In the genomic region with DNA sequence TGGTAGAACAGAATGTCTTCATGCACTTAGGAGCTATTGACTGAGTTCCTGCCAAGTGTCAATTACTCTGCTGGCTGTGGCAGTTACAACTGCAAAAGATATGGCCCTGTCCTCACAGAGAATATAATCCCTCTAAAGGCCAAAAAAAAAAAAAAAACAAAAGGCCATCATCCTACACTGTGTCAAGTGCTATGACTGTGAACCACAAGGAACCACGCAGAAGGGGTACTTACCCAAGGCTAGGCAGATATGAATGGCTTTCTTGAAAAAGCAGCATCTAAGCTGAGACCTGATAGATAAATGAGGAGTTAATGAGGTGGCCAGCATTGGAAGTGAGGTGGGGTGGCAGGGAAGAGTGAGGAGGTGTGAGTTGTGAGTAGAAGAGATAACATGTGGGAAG, we compare ENCODE assay signal across 20 cellular contexts. TPM values are rescaled to one million over a fixed set of nuclear protein-coding genes. Genes with fewer than 3 reads are reported as not detected.
DNase-seq lines count a peak whose midpoint lies in the region; ATAC-seq, FAIRE-seq and TF ChIP-seq lines count a peak whose summit lies in the region.
"Had no signal": no experiment of that assay in that cellular context is flagged by ENCODE, and none has a peak within 500 bp of the region (broad histone marks: within the 10 kb centered on the region; RNA-seq: fewer than 3 reads in every experiment).

No MANE protein-coding gene starts in this region.

- H3K36me3 ChIP-seq in Loucy (ENCODE audit: insufficient read depth, low read length), result no peaks in the 10 kb centered on the region
- no peaks in the 10 kb centered on the region for H3K36me3 ChIP-seq in GM12878 (ENCODE audit: control insufficient read depth in 2 of 2, insufficient read depth in 2 of 2, low read length in 1 of 2)
- H3K36me3 ChIP-seq in CD4-positive, alpha-beta memory T cell (ENCODE audit: insufficient read depth, low read length), result no peaks in the 10 kb centered on the region
- H3K36me3 ChIP-seq: MG63 had no signal

- in situ Hi-C loops in GM12878 (cut with MboI), result no loop called here

- no peak overlapping the region for H3K4me3 ChIP-seq in Loucy (ENCODE audit: low read length, poor library complexity, severe bottlenecking)
- no peak overlapping the region for H3K4me3 ChIP-seq in GM12878
- H3K4me3 ChIP-seq in CD4-positive, alpha-beta memory T cell (ENCODE audit: low read length in 2 of 2), result no peak overlapping the region
- H3K4me3 ChIP-seq: MG63 had no signal

- H3K27ac Mint-ChIP-seq in activated T-cell treated with anti-CD3 and anti-CD28 coated beads, Interleukin-2, amount 50 U/mL, for 72 hours, result no peak overlapping the region
- no peak overlapping the region for H3K27ac Mint-ChIP-seq in CD4-positive, alpha-beta memory T cell
- H3K27ac Mint-ChIP-seq in WTC11, result no peak overlapping the region
- H3K27ac Mint-ChIP-seq: H9 had no signal

- TF ChIP-seq EP300 in GM12878 (IDR thresholded peaks at IDR 0.05; ENCODE audit: borderline replicate concordance in 1 of 2, control insufficient read depth in 1 of 2, low read depth in 2 of 2, low read length in 2 of 2), result no peak

- no peaks in the 10 kb centered on the region for H3K9me3 Mint-ChIP-seq in activated T-cell treated with anti-CD3 and anti-CD28 coated beads, Interleukin-2, amount 50 U/mL, for 72 hours
- H3K9me3 Mint-ChIP-seq in CD4-positive, alpha-beta memory T cell, result no peaks in the 10 kb centered on the region
- H3K9me3 Mint-ChIP-seq in WTC11, result no peaks in the 10 kb centered on the region
- H3K9me3 Mint-ChIP-seq: H9 had no signal

- peak overlapping the region in 1 of 2 donors; percentile 12 for H3K4me3 Mint-ChIP-seq in activated T-cell treated with anti-CD3 and anti-CD28 coated beads, Interleukin-2, amount 50 U/mL, for 72 hours
- H3K4me3 Mint-ChIP-seq in CD4-positive, alpha-beta memory T cell, result no peak overlapping the region
- no peak overlapping the region for H3K4me3 Mint-ChIP-seq in WTC11
- H3K4me3 Mint-ChIP-seq: H9 had no signal

- no TSS peak for BruUV-seq in GM12878 (replicated peaks; lab: Mats Ljungman, UMichigan)

- no peak overlapping the region for H3K9ac ChIP-seq in Loucy (ENCODE audit: low read depth, low read length, poor library complexity, severe bottlenecking)
- no peak overlapping the region for H3K9ac ChIP-seq in GM12878 (ENCODE audit: control insufficient read depth, insufficient read depth, low read length)

- intact Hi-C loops in GM12878 (cut with micrococcal nuclease; ENCODE audit: unreplicated experiment), result no loop called here
- intact Hi-C loops in CD4-positive, alpha-beta memory T cell (cut with micrococcal nuclease), result no loop called here

- H3K9me3 ChIP-seq in Loucy (ENCODE audit: insufficient read depth, low read depth, low read length) (no peaks in the 10 kb centered on the region), GM12878 (replicated peaks; ENCODE audit: control insufficient read depth, insufficient read depth, low read length) (no peaks in the 10 kb centered on the region; the same call in 2 of the 3 replicates)
- H3K9me3 ChIP-seq in CD4-positive, alpha-beta memory T cell (ENCODE audit: control insufficient read depth in 1 of 2, low read length in 2 of 2), result no peaks in the 10 kb centered on the region
- H3K9me3 ChIP-seq: MG63 had no signal

- H3K27ac ChIP-seq in GM12878 (ENCODE audit: control insufficient read depth, insufficient read depth), result no peak overlapping the region
- H3K27ac ChIP-seq in CD4-positive, alpha-beta memory T cell (ENCODE audit: low read depth, low read length), result no peak overlapping the region

- WGBS in GM12878 (ENCODE audit: insufficient coverage, insufficient replicate concordance, low lambda C conversion rate, missing lambda C conversion rate), result 50% methylated on average over 1 of the region's 1 CpG

- no peaks in the 10 kb centered on the region for H3K9me2 ChIP-seq in Loucy (replicated peaks; ENCODE audit: low read depth, low read length)

- no peaks in the 10 kb centered on the region for H3K36me3 Mint-ChIP-seq in activated T-cell treated with anti-CD3 and anti-CD28 coated beads, Interleukin-2, amount 50 U/mL, for 72 hours (ENCODE audit: insufficient read depth in 2 of 2)
- no peaks in the 10 kb centered on the region for H3K36me3 Mint-ChIP-seq in CD4-positive, alpha-beta memory T cell
- H3K36me3 Mint-ChIP-seq in WTC11, result no peaks in the 10 kb centered on the region

- no peak for TF ChIP-seq RAD21 in GM12878 (IDR thresholded peaks at IDR 0.05; ENCODE audit: insufficient read depth, low read depth, low read length)

- peaks cover 43% of the 10 kb centered on the region for H3K27me3 Mint-ChIP-seq in activated T-cell treated with anti-CD3 and anti-CD28 coated beads, Interleukin-2, amount 50 U/mL, for 72 hours (ENCODE audit: low read depth)
- peaks cover 1 to 3% of the 10 kb centered on the region in 2 donors for H3K27me3 Mint-ChIP-seq in CD4-positive, alpha-beta memory T cell
- no peaks in the 10 kb centered on the region for H3K27me3 Mint-ChIP-seq in WTC11 (ENCODE audit: low read depth)

- H3K27me3 ChIP-seq in Loucy (ENCODE audit: insufficient read depth, low read length, poor library complexity, severe bottlenecking) (no peaks in the 10 kb centered on the region), GM12878 (replicated peaks in 1 of 2; ENCODE audit: control insufficient read depth in 2 of 2, insufficient read depth in 2 of 2, low read length in 1 of 2) (no peaks in the 10 kb centered on the region)
- no peaks in the 10 kb centered on the region for H3K27me3 ChIP-seq in CD4-positive, alpha-beta memory T cell (ENCODE audit: insufficient read depth, low read length)
- H3K27me3 ChIP-seq: MG63 had no signal

- H3K79me2 ChIP-seq in Loucy (ENCODE audit: insufficient read depth, low read length) (no peaks in the 10 kb centered on the region), GM12878 (ENCODE audit: control insufficient read depth, insufficient read depth, low read length) (no peaks in the 10 kb centered on the region)

- peak in 1 of 2 donors; percentile 23 for DNase-seq in activated T-cell treated with anti-CD3 and anti-CD28 coated beads, Interleukin-2, amount 50 U/mL, for 72 hours
- DNase-seq in activated T-cell treated with anti-CD3 and anti-CD28 coated beads, Interleukin-2, amount 50 U/mL, for 1 hour, result no peak
- no peak for DNase-seq in GM12878 (ENCODE audit: low read depth, low spot score)
- DNase-seq in stimulated activated naive CD8-positive, alpha-beta T cell treated with anti-CD3 and anti-CD28 coated beads, Interleukin-15, Interleukin-2, amounts not matched to agents 100 U/mL and 50 U/mL, for 24 hours, result no peak
- DNase-seq in CD4-positive, alpha-beta memory T cell, result no peak
- no peak for DNase-seq in WTC11 (ENCODE audit: low spot score)
- DNase-seq: C1 segment of cervical spinal cord, DND-41, H9, MG63, NCI-H1048, NCI-H1436, NCI-H2029, NCI-H345, NCI-H524 treated with DMSO at 0.1 percent for 48 hours, SHP77 treated with DMSO at 0.1 percent for 48 hours had no signal

- CTCF ChIA-PET in GM12878 (lab: Yijun Ruan, JAX), result no interaction called here
- CTCF ChIA-PET in CD4-positive, alpha-beta memory T cell (lab: Charles Lee; ENCODE audit: partially characterized antibody), result no interaction called here
- CTCF ChIA-PET in WTC11 (lab: Charles Lee), result interaction anchor here (0.6 kb wide), 1 partner anchor 47 kb away, joined by 4 read pairs; no protein-coding TSS in a partner anchor

- H3K4me1 ChIP-seq in Loucy (ENCODE audit: insufficient read depth, low read length, poor library complexity, severe bottlenecking) (peaks cover 7% of the 10 kb centered on the region), GM12878 (ENCODE audit: control insufficient read depth, insufficient read depth, low read length) (no peaks in the 10 kb centered on the region)
- H3K4me1 ChIP-seq in CD4-positive, alpha-beta memory T cell (ENCODE audit: insufficient read depth, low read length), result no peaks in the 10 kb centered on the region

- SMC1A ChIA-PET in GM12878 (lab: Charles Lee; ENCODE audit: uncharacterized antibody, unreplicated experiment), result interaction anchor here (1.1 kb wide), 1 partner anchor 48 kb away, joined by 3 read pairs; no protein-coding TSS in a partner anchor

- RAD21 ChIA-PET in GM12878 (lab: Charles Lee; ENCODE audit: unreplicated experiment), result no interaction called here

- H3F3A ChIP-seq in Loucy (ENCODE audit: low read depth), result no peaks in the 10 kb centered on the region

- FAIRE-seq in GM12878 (lab: Jason Lieb, UNC), result no peak

- no peak for TF ChIP-seq POLR2A in GM12878 (IDR thresholded peaks at IDR 0.05; ENCODE audit: low read depth, low read length)

- no peaks in the 10 kb centered on the region for H4K20me1 ChIP-seq in Loucy (ENCODE audit: insufficient read depth, low read length, poor library complexity, severe bottlenecking)
- H4K20me1 ChIP-seq in GM12878 (ENCODE audit: control insufficient read depth, insufficient read depth), result no peaks in the 10 kb centered on the region

- H3K4me2 ChIP-seq in Loucy (ENCODE audit: low read depth, low read length, poor library complexity, severe bottlenecking), result no peak overlapping the region
- no peak overlapping the region for H3K4me2 ChIP-seq in GM12878 (ENCODE audit: control insufficient read depth, insufficient read depth)

- peaks cover 47% of the 10 kb centered on the region for H3K4me1 Mint-ChIP-seq in activated T-cell treated with anti-CD3 and anti-CD28 coated beads, Interleukin-2, amount 50 U/mL, for 72 hours (ENCODE audit: low read depth)
- peaks cover 0 to 7% (median 2%) of the 10 kb centered on the region in 4 donors for H3K4me1 Mint-ChIP-seq in CD4-positive, alpha-beta memory T cell
- H3K4me1 Mint-ChIP-seq in WTC11, result no peaks in the 10 kb centered on the region
- H3K4me1 Mint-ChIP-seq: H9 had no signal

- ATAC-seq in activated T-cell treated with anti-CD3 and anti-CD28 coated beads, Interleukin-2, amount 50 U/mL, for 72 hours (replicated peaks in 1 of 2), result peak; percentile 80 to 85
- ATAC-seq in GM12878 (peak; percentile 60), WTC11 (no peak)
- ATAC-seq in stimulated activated naive CD8-positive, alpha-beta T cell treated with anti-CD3 and anti-CD28 coated beads, Interleukin-15, Interleukin-2, amounts not matched to agents 100 U/mL and 50 U/mL, for 24 hours, result peak; percentile 81

- TF ChIP-seq CTCF in Loucy (conservative IDR thresholded peaks at IDR 0.05; ENCODE audit: low read length) (no peak), GM12878 (IDR thresholded peaks at IDR 0.05 in 2 of 3, conservative IDR thresholded peaks at IDR 0.05 in 1 of 3; ENCODE audit: control insufficient read depth in 2 of 3, extremely low read depth in 1 of 3, insufficient read depth in 1 of 3, low read depth in 3 of 3, low read length in 3 of 3) (no peak), WTC11 (IDR thresholded peaks at IDR 0.05) (no peak)

- H2AFZ ChIP-seq in Loucy (ENCODE audit: low read length) (peak overlapping the region; percentile 3; the same call in 1 of the 2 replicates), GM12878 (ENCODE audit: control insufficient read depth, low read depth, low read length) (no peak overlapping the region)

- POLR2A ChIA-PET in GM12878 (lab: Charles Lee), result interaction anchor here (0.5 to 1.6 kb wide), 2 partner anchors 15 to 177 kb away, joined by 3 to 5 read pairs; no protein-coding TSS in a partner anchor
- POLR2A ChIA-PET in CD4-positive, alpha-beta memory T cell (lab: Charles Lee; ENCODE audit: partially characterized antibody), result no interaction called here
- POLR2A ChIA-PET in WTC11 (lab: Charles Lee), result no interaction called here

RNA-seq across cellular contexts. Expression of a gene that starts 16.3 kb away (rescaled TPM):
- 1 to 10 TPM in 1 of 2 donors, under 1 TPM in 1; 0.89 to 5.4 TPM for total RNA-seq in activated T-cell treated with anti-CD3 and anti-CD28 coated beads, Interleukin-2, amount 50 U/mL, for 72 hours
- not detected in 2 replicates for total RNA-seq in GM12878 (2013; cell fraction: nucleolus; rRNA removed)
- not detected in 2 replicates for total RNA-seq in GM12878 (2014; rRNA removed)
- total RNA-seq in GM12878 (2014; rRNA removed; fragmentation: Illumina TruSeq; extraction: Trizol), result not detected in 2 replicates
- not detected in 2 replicates for total RNA-seq in GM12878 (2021)
- not detected for polyA plus RNA-seq in GM12878 (2011; ENCODE audit: low read depth)
- polyA plus RNA-seq in GM12878 (2011; rRNA removed), result not detected in 2 replicates
- not detected in 2 replicates for polyA plus RNA-seq in GM12878 (2011; cell fraction: cytosol; rRNA removed)
- polyA plus RNA-seq in GM12878 (2011; cell fraction: nucleus; rRNA removed), result not detected in 2 replicates
- polyA plus RNA-seq in GM12878 (2012), result not detected in 2 replicates
- polyA plus RNA-seq in GM12878 (2014; fragmentation: Illumina TruSeq; extraction: Trizol), result not detected in 2 replicates
- not detected for polyA plus RNA-seq in GM12878 (2014; fragmentation: Nextera tagmentation; extraction: Ambion mirVana)
- polyA plus RNA-seq in GM12878 (2014; rRNA removed), result not detected in 2 replicates
- polyA plus RNA-seq in GM12878 (2016; fragmentation: Nextera tagmentation; extraction: Ambion mirVana), result not detected
- polyA minus RNA-seq in GM12878 (2011; rRNA and poly(A)+ RNA removed), result not detected in 2 replicates
- not detected in 2 replicates for polyA minus RNA-seq in GM12878 (2011; cell fraction: cytosol; rRNA and poly(A)+ RNA removed)
- polyA minus RNA-seq in GM12878 (2011; cell fraction: nucleus; rRNA and poly(A)+ RNA removed), result not detected in 2 replicates
- not detected for total RNA-seq in CD4-positive, alpha-beta memory T cell
- under 1 TPM in 1 of 2 donors, not detected in 1; 0.67 TPM for polyA plus RNA-seq in CD4-positive, alpha-beta memory T cell
- total RNA-seq in WTC11 (2021), result not detected in 3 replicates
- total RNA-seq: G401, H9, HT1080, RPMI7951 had no signal

RNA-seq across cellular contexts. Expression of a gene that starts 44.1 kb away (rescaled TPM):
- total RNA-seq in activated T-cell treated with anti-CD3 and anti-CD28 coated beads, Interleukin-2, amount 50 U/mL, for 72 hours, result 1 to 10 TPM in 1 of 2 donors, under 1 TPM in 1; 0.53 to 1.6 TPM
- total RNA-seq in GM12878 (2013; cell fraction: nucleolus; rRNA removed), result not detected in 2 replicates
- total RNA-seq in GM12878 (2014; rRNA removed) (not detected in 2 replicates), GM12878 (2014; rRNA removed; fragmentation: Illumina TruSeq; extraction: Trizol) (not detected in 2 replicates), GM12878 (2021) (not detected in 2 replicates), WTC11 (2021) (not detected in 3 replicates)
- polyA plus RNA-seq in GM12878 (2011; ENCODE audit: low read depth), result not detected
- polyA plus RNA-seq in GM12878 (2011; rRNA removed) (not detected in 2 replicates), GM12878 (2014; fragmentation: Illumina TruSeq; extraction: Trizol) (not detected in 2 replicates), GM12878 (2014; fragmentation: Nextera tagmentation; extraction: Ambion mirVana) (not detected), GM12878 (2014; rRNA removed) (not detected in 2 replicates), GM12878 (2016; fragmentation: Nextera tagmentation; extraction: Ambion mirVana) (not detected)
- polyA plus RNA-seq in GM12878 (2011; cell fraction: cytosol; rRNA removed), result not detected in 2 replicates
- polyA plus RNA-seq in GM12878 (2011; cell fraction: nucleus; rRNA removed), result not detected in 2 replicates
- polyA plus RNA-seq in GM12878 (2012), result not detected in 2 replicates
- not detected in 2 replicates for polyA minus RNA-seq in GM12878 (2011; rRNA and poly(A)+ RNA removed)
- not detected in 2 replicates for polyA minus RNA-seq in GM12878 (2011; cell fraction: cytosol; rRNA and poly(A)+ RNA removed)
- not detected in 2 replicates for polyA minus RNA-seq in GM12878 (2011; cell fraction: nucleus; rRNA and poly(A)+ RNA removed)
- total RNA-seq in CD4-positive, alpha-beta memory T cell, result not detected
- polyA plus RNA-seq in CD4-positive, alpha-beta memory T cell, result under 1 TPM in 1 of 2 donors, not detected in 1; 0.30 TPM
- total RNA-seq: G401, H9, HT1080, RPMI7951 had no signal
